9 cellular contexts compared by ENCODE assay signal in the genomic region with DNA sequence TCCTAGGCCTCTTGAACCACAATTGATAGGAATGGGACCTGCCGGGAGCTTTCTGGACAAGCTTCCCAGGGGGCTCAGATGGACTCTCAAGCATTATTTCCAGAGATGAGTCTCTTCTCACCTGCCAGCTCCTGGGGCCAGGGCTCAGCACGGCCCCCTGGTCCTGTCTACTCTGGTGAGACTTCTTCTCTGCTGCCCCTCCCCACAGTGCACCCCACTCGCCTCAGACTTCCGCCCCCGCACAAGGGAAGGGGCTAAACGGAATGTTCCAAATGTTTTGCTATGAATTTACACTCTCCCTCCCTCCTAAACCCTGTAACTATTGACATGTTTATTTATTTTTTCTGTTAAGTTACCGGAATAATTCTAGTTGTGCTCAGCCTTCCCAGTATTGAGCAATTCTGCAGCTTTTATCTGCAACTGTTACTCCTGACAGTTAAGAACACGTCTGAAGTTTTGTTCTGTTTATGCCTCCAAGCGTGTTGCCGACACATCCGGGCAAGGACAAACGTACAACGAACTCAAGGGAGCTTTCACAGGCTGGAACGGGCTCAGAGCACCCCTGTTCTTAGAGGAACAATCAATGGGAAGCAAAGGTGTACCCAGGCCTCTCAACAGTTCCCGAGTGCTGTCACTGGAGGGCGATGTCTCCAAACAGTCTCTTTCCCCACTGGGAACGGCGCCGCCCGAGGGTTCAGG. TPM values are rescaled to one million over a fixed set of nuclear protein-coding genes. Genes with fewer than 3 reads are reported as not detected.
DNase-seq lines count a peak whose midpoint lies in the region; ATAC-seq and TF ChIP-seq lines count a peak whose summit lies in the region.
"Had no signal": no experiment of that assay in that cellular context is flagged by ENCODE, and none has a peak within 500 bp of the region (broad histone marks: within the 10 kb centered on the region; RNA-seq: fewer than 3 reads in every experiment).

No MANE protein-coding gene starts in this region.

- 30% methylated on average over 19 of the region's 20 CpGs for WGBS in esophagus muscularis mucosa

- peaks cover 0 to 22% (median 8%) of the 10 kb centered on the region in 4 donors for H3K4me1 ChIP-seq in esophagus muscularis mucosa
- H3K4me1 ChIP-seq in naive thymus-derived CD4-positive, alpha-beta T cell (ENCODE audit: control insufficient read depth in 2 of 2, insufficient read depth in 2 of 2, low read length in 2 of 2): no peaks in the 10 kb centered on the region
- peaks cover 16% of the 10 kb centered on the region for H3K4me1 ChIP-seq in vagina

- H3K27me3 ChIP-seq in CD4-positive, alpha-beta T cell (ENCODE audit: control insufficient read depth, insufficient read depth, low read length): peaks cover 16% of the 10 kb centered on the region
- H3K27me3 ChIP-seq in esophagus muscularis mucosa: peaks cover 0 to 12% (median 0%) of the 10 kb centered on the region in 4 donors
- peaks cover 0 to 5% of the 10 kb centered on the region in 2 donors for H3K27me3 ChIP-seq in naive thymus-derived CD4-positive, alpha-beta T cell (ENCODE audit: control insufficient read depth in 2 of 2, insufficient read depth in 2 of 2, low read length in 2 of 2)
- H3K27me3 ChIP-seq in vagina: no peaks in the 10 kb centered on the region

- no peak overlapping the region for H3K4me3 Mint-ChIP-seq in CD4-positive, alpha-beta T cell
- H3K4me3 Mint-ChIP-seq in naive thymus-derived CD4-positive, alpha-beta T cell: no peak overlapping the region
- H3K4me3 Mint-ChIP-seq: T-cell had no signal

- TF ChIP-seq POLR2A in esophagus muscularis mucosa (IDR thresholded peaks at IDR 0.05; ENCODE audit: low read depth) (no peak), vagina (IDR thresholded peaks at IDR 0.05) (no peak)

- H3K27me3 Mint-ChIP-seq in CD4-positive, alpha-beta T cell: peaks cover 54% of the 10 kb centered on the region
- peaks cover 36 to 76% (median 44%) of the 10 kb centered on the region in 5 donors for H3K27me3 Mint-ChIP-seq in naive thymus-derived CD4-positive, alpha-beta T cell

- peak; percentile 13 for TF ChIP-seq CTCF in CD4-positive, alpha-beta T cell (IDR thresholded peaks at IDR 0.05)
- TF ChIP-seq CTCF in esophagus muscularis mucosa (IDR thresholded peaks at IDR 0.05) (peak; percentile 61 to 73 (median 61)), vagina (IDR thresholded peaks at IDR 0.05) (peak; percentile 4 to 75 (median 56))

- peaks cover 18% of the 10 kb centered on the region for H3K4me1 Mint-ChIP-seq in CD4-positive, alpha-beta T cell (ENCODE audit: low read depth)
- H3K4me1 Mint-ChIP-seq in naive thymus-derived CD4-positive, alpha-beta T cell: peaks cover 0 to 30% (median 12%) of the 10 kb centered on the region in 7 donors

- intact Hi-C loops in CD4-positive, alpha-beta T cell (cut with DNase I, micrococcal nuclease): no loop called here
- intact Hi-C loops in esophagus muscularis mucosa (cut with DNase I): loop anchor here (5.0 to 10.0 kb wide), 2 partner anchors 218 to 251 kb away; partner anchors contain the start of gene ATRNL1
- intact Hi-C loops in naive thymus-derived CD4-positive, alpha-beta T cell (cut with micrococcal nuclease): loop anchor here (1.0 to 5.0 kb wide), 4 partner anchors 61 to 1511 kb away; partner anchors contain the start of gene TRUB1 (in 1 of the 2)
- intact Hi-C loops in vagina (cut with DNase I): no loop called here

- no peak for TF ChIP-seq EP300 in esophagus muscularis mucosa (IDR thresholded peaks at IDR 0.05)

- H3K36me3 ChIP-seq in esophagus muscularis mucosa (no peaks in the 10 kb centered on the region), vagina (no peaks in the 10 kb centered on the region)
- H3K36me3 ChIP-seq in naive thymus-derived CD4-positive, alpha-beta T cell (ENCODE audit: control insufficient read depth in 2 of 3, insufficient read depth in 3 of 3, low read length in 3 of 3): no peaks in the 10 kb centered on the region

- ATAC-seq in CD4-positive, alpha-beta T cell (ENCODE audit: poor library complexity): no peak
- ATAC-seq in GM18870 (IDR thresholded peaks at IDR 0.05; ENCODE audit: unreplicated experiment): peak; percentile 73
- peak; percentile 86 for ATAC-seq in HG03025 (IDR thresholded peaks at IDR 0.05; ENCODE audit: low FRiP score, unreplicated experiment)
- peak; percentile 63 for ATAC-seq in naive thymus-derived CD4-positive, alpha-beta T cell

- H3K4me3 ChIP-seq in esophagus muscularis mucosa: no peak overlapping the region
- no peak overlapping the region for H3K4me3 ChIP-seq in naive thymus-derived CD4-positive, alpha-beta T cell (ENCODE audit: low read length)
- H3K4me3 ChIP-seq in vagina: no peak overlapping the region

- CTCF ChIA-PET in CD4-positive, alpha-beta T cell (lab: Charles Lee): interaction anchor here (2.6 kb wide), 1 partner anchor 55 kb away, joined by 6 read pairs; the partner anchor contains the start of gene FHIP2A
- CTCF ChIA-PET in naive thymus-derived CD4-positive, alpha-beta T cell (lab: Charles Lee): no interaction called here

- H3K9me3 Mint-ChIP-seq in CD4-positive, alpha-beta T cell: no peaks in the 10 kb centered on the region
- no peaks in the 10 kb centered on the region for H3K9me3 Mint-ChIP-seq in naive thymus-derived CD4-positive, alpha-beta T cell
- H3K9me3 Mint-ChIP-seq: T-cell had no signal

- no peak overlapping the region for H3K27ac Mint-ChIP-seq in CD4-positive, alpha-beta T cell
- no peak overlapping the region for H3K27ac Mint-ChIP-seq in naive thymus-derived CD4-positive, alpha-beta T cell
- H3K27ac Mint-ChIP-seq: T-cell had no signal

- no peaks in the 10 kb centered on the region for H3K36me3 Mint-ChIP-seq in CD4-positive, alpha-beta T cell (ENCODE audit: low read depth)
- no peaks in the 10 kb centered on the region for H3K36me3 Mint-ChIP-seq in naive thymus-derived CD4-positive, alpha-beta T cell
- H3K36me3 Mint-ChIP-seq: T-cell had no signal

- DNase-seq in CD4-positive, alpha-beta T cell: peak in 5 of 10 experiments; percentile 2 to 16 (median 9)
- DNase-seq in NCI-H2107 treated with DMSO at 0.1 percent for 48 hours (lab: John Stamatoyannopoulos, UW; ENCODE audit: unreplicated experiment): peak; percentile 20
- peak; percentile 22 for DNase-seq in activated CD4-positive, alpha-beta T cell treated with anti-CD3 and anti-CD28 coated beads, Interleukin-2, amount 50 U/mL, for 1 hour
- no peak for DNase-seq in esophagus muscularis mucosa (ENCODE audit: extremely low spot score)
- DNase-seq in naive thymus-derived CD4-positive, alpha-beta T cell: peak in 2 of 9 donors; percentile 2 to 55
- no peak for DNase-seq in vagina (ENCODE audit: extremely low spot score in 2 of 2)

- H3K9me3 ChIP-seq in CD4-positive, alpha-beta T cell (ENCODE audit: control insufficient read depth, low read length): no peaks in the 10 kb centered on the region
- H3K9me3 ChIP-seq in esophagus muscularis mucosa (no peaks in the 10 kb centered on the region), vagina (no peaks in the 10 kb centered on the region)
- H3K9me3 ChIP-seq in naive thymus-derived CD4-positive, alpha-beta T cell (ENCODE audit: control insufficient read depth in 2 of 3, low read length in 3 of 3): no peaks in the 10 kb centered on the region

- no peak overlapping the region for H3K27ac ChIP-seq in CD4-positive, alpha-beta T cell (ENCODE audit: low read depth, low read length)
- no peak overlapping the region for H3K27ac ChIP-seq in esophagus muscularis mucosa (replicated peaks in 1 of 4)
- no peak overlapping the region for H3K27ac ChIP-seq in naive thymus-derived CD4-positive, alpha-beta T cell (ENCODE audit: low read depth, low read length)
- peak overlapping the region; percentile 12 for H3K27ac ChIP-seq in vagina

- POLR2A ChIA-PET in CD4-positive, alpha-beta T cell (lab: Charles Lee): no interaction called here
- POLR2A ChIA-PET in naive thymus-derived CD4-positive, alpha-beta T cell (lab: Charles Lee): no interaction called here

RNA-seq across cellular contexts. Expression of gene FHIP2A, which starts 55.2 kb away (rescaled TPM):
- 10 to 100 TPM; 52.8 to 53.7 TPM for total RNA-seq in CD4-positive, alpha-beta T cell
- 10 to 100 TPM; 24.7 to 42.8 (median 39.0) TPM for total RNA-seq in esophagus muscularis mucosa
- 10 to 100 TPM; 17.5 to 28.7 (median 19.6) TPM for total RNA-seq in naive thymus-derived CD4-positive, alpha-beta T cell
- 1 to 10 TPM; 6.1 to 6.2 TPM for polyA plus RNA-seq in naive thymus-derived CD4-positive, alpha-beta T cell
- 36.1 TPM for total RNA-seq in vagina

Comparison
In these comparisons a context has a peak if more than half of its experiments do, and no peak if none do; other contexts are left out.
1. DNase-seq: peak in NCI-H2107 treated with DMSO at 0.1 percent for 48 hours (single experiment) and activated CD4-positive, alpha-beta T cell treated with anti-CD3 and anti-CD28 coated beads, Interleukin-2, amount 50 U/mL, for 1 hour (single experiment); none in esophagus muscularis mucosa (single experiment) and vagina (0 of 2).
2. intact Hi-C loops: an anchor here in esophagus muscularis mucosa (5.0 to 10.0 kb wide) and naive thymus-derived CD4-positive, alpha-beta T cell (1.0 to 5.0 kb wide); none called in CD4-positive, alpha-beta T cell and vagina.
3. Peak in every context shown above with its lines, with median percentiles within 50 percentile points of each other: CTCF ChIP-seq.